8 cellular contexts compared by ENCODE assay signal in the genomic region with DNA sequence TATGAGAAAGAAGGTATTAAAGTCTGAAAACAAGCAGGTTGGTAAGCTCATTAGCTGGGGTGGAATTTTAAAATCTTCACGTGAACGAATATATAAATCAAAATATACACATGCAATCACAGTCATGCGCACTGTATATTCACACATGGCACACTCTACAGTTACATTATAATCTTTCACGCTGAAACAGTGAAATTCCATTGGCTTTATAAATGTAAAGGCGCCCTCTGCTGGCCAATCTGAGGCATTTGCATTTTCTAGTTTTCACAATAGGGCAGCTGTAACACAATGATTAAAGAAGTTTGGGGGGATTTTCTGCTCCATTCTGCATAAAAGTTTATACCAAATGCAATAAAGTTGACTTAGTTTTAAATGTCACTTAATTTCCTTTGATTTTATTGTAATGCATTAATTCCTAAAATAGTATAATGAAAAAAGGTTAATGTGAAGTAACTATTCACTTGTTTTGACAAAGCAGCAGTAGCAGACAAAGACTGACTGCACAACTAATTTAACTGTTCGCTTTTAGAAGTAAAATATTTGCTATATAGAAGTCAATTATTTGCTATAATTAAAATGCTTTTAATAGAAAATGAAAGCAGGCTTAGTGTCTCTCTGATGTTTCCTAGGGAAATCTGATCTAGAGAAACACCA. TPM values are rescaled to one million over a fixed set of nuclear protein-coding genes. Genes with fewer than 3 reads are reported as not detected.
DNase-seq lines count a peak whose midpoint lies in the region; ATAC-seq, FAIRE-seq and TF ChIP-seq lines count a peak whose summit lies in the region.

No MANE protein-coding gene starts in this region.

- H3K9ac ChIP-seq in K562 (ENCODE audit: insufficient read depth in 1 of 2, low read depth in 2 of 2, low read length in 2 of 2) = no peak overlapping the region

- DNase-seq in GM12865 (ENCODE audit: low read depth) (peak; percentile 67), HFFc6 (peak; percentile 64), NCI-H1092 treated with DMSO at 0.1 percent for 48 hours (lab: John Stamatoyannopoulos, UW) (peak; percentile 54), T-helper 1 cell (peak in 4 of 5 donors; percentile 33 to 52 (median 44)), K562 (ENCODE audit: extremely low read depth in 1 of 4, low spot score in 3 of 4) (peak; percentile 16 to 63 (median 37)), iris pigment epithelial cell (ENCODE audit: low read depth) (peak; percentile 76), mesenteric fat pad (ENCODE audit: low spot score) (no peak)
- DNase-seq in stimulated activated CD4-positive, alpha-beta T cell treated with anti-CD3 and anti-CD28 coated beads, Interleukin-2, amount 100 ng/mL, for 4 hours (ENCODE audit: low read depth) = peak; percentile 24

- no peaks in the 10 kb centered on the region for H3K27me3 ChIP-seq in K562 (ENCODE audit: control insufficient read depth in 2 of 2, insufficient read depth in 2 of 2, low read length in 2 of 2)

- H2AFZ ChIP-seq in K562 (ENCODE audit: low read depth, low read length) = no peak overlapping the region

- no peaks in the 10 kb centered on the region for H3K79me2 ChIP-seq in K562 (ENCODE audit: control insufficient read depth, insufficient read depth, low read length)

- no peak overlapping the region for H3K4me3 Mint-ChIP-seq in HFFc6

- H4K20me1 ChIP-seq in K562 (replicated peaks; ENCODE audit: control insufficient read depth, insufficient read depth, low read length) = no peaks in the 10 kb centered on the region

- no peak for TF ChIP-seq EP300 in K562 (IDR thresholded peaks at IDR 0.05; ENCODE audit: low read length)

- no peak overlapping the region for H3K4me2 ChIP-seq in K562 (ENCODE audit: insufficient read depth, low read length)

- CTCF ChIA-PET in K562 (lab: Yijun Ruan, JAX; ENCODE audit: low intra/inter-chr PET ratio) = interaction anchor here (0.8 to 1.3 kb wide), 2 partner anchors 80 to 147 kb away, joined by 3 to 7 read pairs; no protein-coding TSS in a partner anchor

- H3K4me1 Mint-ChIP-seq in HFFc6 (ENCODE audit: low read depth) = peaks cover 11% of the 10 kb centered on the region

- 3% methylated on average over 6 of the region's 6 CpGs for WGBS in K562 (ENCODE audit: insufficient coverage, low coverage, missing lambda C conversion rate)

- H3K36me3 Mint-ChIP-seq in HFFc6 (ENCODE audit: low read depth) = no peaks in the 10 kb centered on the region

- intact Hi-C loops in K562 (cut with micrococcal nuclease) = no loop called here

- in situ Hi-C loops in K562 (cut with MboI) = loop anchor here (25.0 kb wide), 1 partner anchor 1039 kb away; no protein-coding TSS in a partner anchor

- BruUV-seq in K562 (replicated peaks; lab: Mats Ljungman, UMichigan) = no TSS peak

- no peak overlapping the region for H3K27ac Mint-ChIP-seq in HFFc6

- H3K4me1 ChIP-seq in K562 (replicated peaks in 1 of 2; ENCODE audit: control insufficient read depth in 2 of 2, insufficient read depth in 2 of 2, low read length in 2 of 2) = no peaks in the 10 kb centered on the region

- peak; percentile 82 for ATAC-seq in K562

- H3K9me1 ChIP-seq in K562 (ENCODE audit: control insufficient read depth, insufficient read depth, low read length) = no peaks in the 10 kb centered on the region

- no peaks in the 10 kb centered on the region; the same call in 1 of the 2 replicates for H3K27me3 Mint-ChIP-seq in HFFc6 (ENCODE audit: insufficient read depth)

- TF ChIP-seq POLR2A in K562 (conservative IDR thresholded peaks at IDR 0.05) = no peak

- no peak overlapping the region for H3K4me3 ChIP-seq in GM12865 (ENCODE audit: low read depth, low read length)
- no peak overlapping the region for H3K4me3 ChIP-seq in K562

- peak; percentile 43 to 52; a peak in 3 of 4 replicates for TF ChIP-seq RAD21 in K562 (CRISPR knock-in tag; conservative IDR thresholded peaks at IDR 0.05 in 1 of 2, IDR thresholded peaks at IDR 0.05 in 1 of 2)

- TF ChIP-seq CTCF in GM12865 (IDR thresholded peaks at IDR 0.05; ENCODE audit: insufficient read depth, low read depth, low read length, missing control alignments) (peak; percentile 69), HFFc6 (IDR thresholded peaks at IDR 0.05) (peak; percentile 98), K562 (IDR thresholded peaks at IDR 0.05 in 2 of 3, conservative IDR thresholded peaks at IDR 0.05 in 1 of 3; ENCODE audit: insufficient read depth in 2 of 3, low read depth in 1 of 3, low read length in 3 of 3) (peak; percentile 59 to 74 (median 71); a peak in 5 of 6 replicates)

- H3K9me3 Mint-ChIP-seq in HFFc6 = no peaks in the 10 kb centered on the region

- POLR2A ChIA-PET in K562 (lab: Yijun Ruan, JAX) = interaction anchor here (0.7 to 0.9 kb wide), 2 partner anchors 15 to 643 kb away, joined by 3 to 4 read pairs; no protein-coding TSS in a partner anchor

- H3K9me3 ChIP-seq in K562 (replicated peaks; ENCODE audit: control insufficient read depth, insufficient read depth, low read depth, low read length) = no peaks in the 10 kb centered on the region

- peak; percentile 82 for FAIRE-seq in K562 (lab: Jason Lieb, UNC)

- H3K27ac ChIP-seq in K562 (ENCODE audit: extremely low read depth, low read depth, low read length) = no peak overlapping the region

- no peaks in the 10 kb centered on the region for H3K36me3 ChIP-seq in K562 (ENCODE audit: control insufficient read depth, insufficient read depth, low read length)

RNA-seq across cellular contexts. Expression of gene IFIH1, which starts 17.2 kb away (rescaled TPM):
- 1 to 10 TPM in 4 of 6 experiments, under 1 TPM in 2; 0.83 to 2.1 (median 1.7) TPM for total RNA-seq in HFFc6 (2021; fragmentation: NEBNext Ultra II Directional; extraction: Animal tissue kit (Norgen Biotek cat#: 25700))
- 0.32 TPM in 2 replicates for total RNA-seq in K562 (2011; cell fraction: chromatin; rRNA removed; ENCODE audit: low replicate concordance)
- total RNA-seq in K562 (2011; cell fraction: nucleolus; rRNA removed) = 0.33 TPM in 1 of 2 replicates, not detected in the other
- 0.44 TPM in 1 of 2 replicates, not detected in the other for total RNA-seq in K562 (2011; cell fraction: nucleoplasm; rRNA removed)
- total RNA-seq in K562 (2014; rRNA removed) (0.50 and 0.61 TPM in 2 replicates), K562 (2014; rRNA removed; fragmentation: Illumina TruSeq; extraction: Trizol) (0.51 and 0.69 TPM in 2 replicates), K562 (2015; rRNA removed; fragmentation: Illumina TruSeq; extraction: Trizol) (0.64 and 0.94 TPM in 2 replicates), K562 (2021) (0.91 and 1.1 TPM in 2 replicates), mesenteric fat pad (13.9 TPM)
- polyA plus RNA-seq in K562 (2011; rRNA removed) (0.07 and 0.15 TPM in 2 replicates), K562 (2014; fragmentation: Illumina TruSeq; extraction: Trizol) (0.54 and 1.2 TPM in 2 replicates), K562 (2014; fragmentation: Nextera tagmentation; extraction: Ambion mirVana) (under 1 TPM in 1 of 2 experiments, not detected in 1; 0.29 TPM), K562 (2014; rRNA removed) (0.12 and 0.28 TPM in 2 replicates)
- 0.16 TPM in 1 of 2 replicates, not detected in the other for polyA plus RNA-seq in K562 (2011; cell fraction: cytosol; rRNA removed)
- 0.15 and 0.26 TPM in 2 replicates for polyA plus RNA-seq in K562 (2011; cell fraction: nucleus; rRNA removed)
- polyA plus RNA-seq in K562 (2012) = 0.95 and 2.7 TPM in 2 replicates
- polyA minus RNA-seq in K562 (2011; rRNA and poly(A)+ RNA removed) = 0.12 and 0.28 TPM in 2 replicates
- not detected in 2 replicates for polyA minus RNA-seq in K562 (2011; cell fraction: cytosol; rRNA and poly(A)+ RNA removed)
- 0.27 and 0.33 TPM in 2 replicates for polyA minus RNA-seq in K562 (2011; cell fraction: nucleus; rRNA and poly(A)+ RNA removed)

RNA-seq across cellular contexts. Expression of gene GCA, which starts 42.7 kb away (rescaled TPM):
- under 1 TPM in 4 of 6 experiments, not detected in 2; 0.20 to 0.29 (median 0.28) TPM for total RNA-seq in HFFc6 (2021; fragmentation: NEBNext Ultra II Directional; extraction: Animal tissue kit (Norgen Biotek cat#: 25700))
- total RNA-seq in K562 (2011; cell fraction: chromatin; rRNA removed; ENCODE audit: low replicate concordance) = not detected in 2 replicates
- total RNA-seq in K562 (2011; cell fraction: nucleolus; rRNA removed) = not detected in 2 replicates
- not detected in 2 replicates for total RNA-seq in K562 (2011; cell fraction: nucleoplasm; rRNA removed)
- 0.49 TPM in 1 of 2 replicates, not detected in the other for total RNA-seq in K562 (2014; rRNA removed)
- 0.36 and 0.61 TPM in 2 replicates for total RNA-seq in K562 (2014; rRNA removed; fragmentation: Illumina TruSeq; extraction: Trizol)
- total RNA-seq in K562 (2015; rRNA removed; fragmentation: Illumina TruSeq; extraction: Trizol) = 0.45 and 0.65 TPM in 2 replicates
- total RNA-seq in K562 (2021) = 0.38 and 0.42 TPM in 2 replicates
- 0.49 TPM in 1 of 2 replicates, not detected in the other for polyA plus RNA-seq in K562 (2011; rRNA removed)
- polyA plus RNA-seq in K562 (2011; cell fraction: cytosol; rRNA removed) = not detected in 2 replicates
- polyA plus RNA-seq in K562 (2011; cell fraction: nucleus; rRNA removed) = 0.34 TPM in 1 of 2 replicates, not detected in the other
- polyA plus RNA-seq in K562 (2012) = 0.33 and 0.73 TPM in 2 replicates
- polyA plus RNA-seq in K562 (2014; fragmentation: Illumina TruSeq; extraction: Trizol) = 0.19 and 0.25 TPM in 2 replicates
- polyA plus RNA-seq in K562 (2014; fragmentation: Nextera tagmentation; extraction: Ambion mirVana) = under 1 TPM; 0.39 to 0.79 TPM
- 0.24 and 0.30 TPM in 2 replicates for polyA plus RNA-seq in K562 (2014; rRNA removed)
- polyA minus RNA-seq in K562 (2011; rRNA and poly(A)+ RNA removed) = not detected in 2 replicates
- polyA minus RNA-seq in K562 (2011; cell fraction: cytosol; rRNA and poly(A)+ RNA removed) = not detected in 2 replicates
- polyA minus RNA-seq in K562 (2011; cell fraction: nucleus; rRNA and poly(A)+ RNA removed) = not detected in 2 replicates
- 50.8 TPM for total RNA-seq in mesenteric fat pad

RNA-seq across cellular contexts. Expression of gene FAP, which starts 58.0 kb away (rescaled TPM):
- total RNA-seq in HFFc6 (2021; fragmentation: NEBNext Ultra II Directional; extraction: Animal tissue kit (Norgen Biotek cat#: 25700)) = 100 to 1,000 TPM in 1 of 6 experiments, 10 to 100 TPM in 5; 62.6 to 101 (median 67.0) TPM
- not detected in 2 replicates for total RNA-seq in K562 (2011; cell fraction: chromatin; rRNA removed; ENCODE audit: low replicate concordance)
- total RNA-seq in K562 (2011; cell fraction: nucleolus; rRNA removed) = not detected in 2 replicates
- total RNA-seq in K562 (2011; cell fraction: nucleoplasm; rRNA removed) = not detected in 2 replicates
- total RNA-seq in K562 (2014; rRNA removed) = not detected in 2 replicates
- total RNA-seq in K562 (2014; rRNA removed; fragmentation: Illumina TruSeq; extraction: Trizol) = not detected in 2 replicates
- total RNA-seq in K562 (2015; rRNA removed; fragmentation: Illumina TruSeq; extraction: Trizol) = not detected in 2 replicates
- not detected in 2 replicates for total RNA-seq in K562 (2021)
- not detected in 2 replicates for polyA plus RNA-seq in K562 (2011; rRNA removed)
- polyA plus RNA-seq in K562 (2011; cell fraction: cytosol; rRNA removed) = not detected in 2 replicates
- not detected in 2 replicates for polyA plus RNA-seq in K562 (2011; cell fraction: nucleus; rRNA removed)
- polyA plus RNA-seq in K562 (2012) = not detected in 2 replicates
- not detected in 2 replicates for polyA plus RNA-seq in K562 (2014; fragmentation: Illumina TruSeq; extraction: Trizol)
- polyA plus RNA-seq in K562 (2014; fragmentation: Nextera tagmentation; extraction: Ambion mirVana) = not detected
- polyA plus RNA-seq in K562 (2014; rRNA removed) = not detected in 2 replicates
- not detected in 2 replicates for polyA minus RNA-seq in K562 (2011; rRNA and poly(A)+ RNA removed)
- not detected in 2 replicates for polyA minus RNA-seq in K562 (2011; cell fraction: cytosol; rRNA and poly(A)+ RNA removed)
- not detected in 2 replicates for polyA minus RNA-seq in K562 (2011; cell fraction: nucleus; rRNA and poly(A)+ RNA removed)
- total RNA-seq in mesenteric fat pad = 24.7 TPM

Comparison
In these comparisons a context has a peak if more than half of its experiments do, and no peak if none do; other contexts are left out.
1. RNA of gene GCA, which starts 42.7 kb away (total RNA-seq): 50.8 TPM in mesenteric fat pad (single experiment); 0.36 to 0.65 TPM in K562 and 0.20 to 0.29 TPM in HFFc6; every median in the first group is over 10 times any median in the second.
2. RNA of gene FAP, which starts 58.0 kb away (total RNA-seq): 62.6 to 101 TPM in HFFc6 and 24.7 TPM in mesenteric fat pad (single experiment); not detected in K562; every median in the first group is over 10 times any median in the second.
3. Peak in every context shown above with its lines, with median percentiles within 50 percentile points of each other: CTCF ChIP-seq.